8 cellular contexts compared by ENCODE assay signal in the genomic region with DNA sequence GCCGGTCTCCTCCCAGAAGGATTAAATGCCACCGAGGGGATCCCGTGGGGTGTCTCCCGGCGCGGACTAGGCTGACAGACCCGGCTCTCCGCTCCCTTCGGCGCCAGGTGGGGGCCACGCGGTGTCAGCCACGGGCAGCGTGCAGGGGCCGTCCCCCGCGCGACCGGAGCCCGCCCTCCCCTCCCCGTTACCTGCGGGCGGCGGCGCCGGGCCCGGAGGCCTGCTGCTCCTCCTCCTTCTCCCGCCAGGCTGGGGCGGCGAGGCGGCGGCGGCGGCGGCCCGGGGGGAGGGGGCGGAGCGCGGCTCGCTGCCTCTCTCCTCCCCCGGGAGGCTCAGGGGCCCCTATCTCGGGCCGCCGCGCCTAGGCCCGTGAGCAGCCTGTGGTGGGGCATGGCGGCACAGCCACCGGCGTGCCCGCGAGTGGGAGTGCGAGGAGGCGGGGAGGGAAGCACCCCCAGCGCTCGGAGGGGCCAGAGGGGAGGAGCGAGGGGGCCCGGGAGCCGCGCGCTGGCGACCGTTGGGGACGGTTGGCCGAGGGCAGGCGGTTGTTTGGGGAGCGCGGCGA. TPM values are rescaled to one million over a fixed set of nuclear protein-coding genes. Genes with fewer than 3 reads are reported as not detected.
DNase-seq lines count a peak whose midpoint lies in the region; ATAC-seq and TF ChIP-seq lines count a peak whose summit lies in the region.

No MANE protein-coding gene starts in this region.

- DNase-seq in Ammon's horn (ENCODE audit: low spot score) (peak; percentile 58), fibroblast of peridontal ligament (ENCODE audit: extremely low read depth) (peak; percentile 4), nephron progenitor cell (peak; percentile 76), stomach (peak; percentile 74)
- DNase-seq in activated T-helper 1 cell treated with anti-CD3 and anti-CD28 coated beads, Interleukin-12 subunit alpha, Interleukin-12 subunit beta, Interleukin-2, Interleukin-4 antibody, amounts not matched to agents 30 ng/mL and 10 ng/mL and 1 ng/mL, durations not matched to agents 14 hours and 24 hours and 36 hours (ENCODE audit: low spot score): peak; percentile 63

- TF ChIP-seq POLR2A in stomach (IDR thresholded peaks at IDR 0.05): no peak

- no peak overlapping the region for H2AFZ ChIP-seq in OCI-LY1 (ENCODE audit: low read length)

- peaks cover 47% of the 10 kb centered on the region for H3K4me1 Mint-ChIP-seq in activated T-helper 1 cell treated with anti-CD3 and anti-CD28 coated beads, Interleukin-12 subunit alpha, Interleukin-12 subunit beta, Interleukin-2, Interleukin-4 antibody, amounts not matched to agents 30 ng/mL and 10 ng/mL and 1 ng/mL, durations not matched to agents 14 hours and 24 hours and 36 hours (ENCODE audit: low read depth)
- peaks cover 45% of the 10 kb centered on the region for H3K4me1 Mint-ChIP-seq in nephron progenitor cell

- intact Hi-C loops in activated T-helper 1 cell treated with anti-CD3 and anti-CD28 coated beads, Interleukin-12 subunit alpha, Interleukin-12 subunit beta, Interleukin-2, Interleukin-4 antibody, amounts not matched to agents 30 ng/mL and 10 ng/mL and 1 ng/mL, durations not matched to agents 14 hours and 24 hours and 36 hours (cut with micrococcal nuclease): loop anchor here (1.0 to 10.0 kb wide), 7 partner anchors 37 to 602 kb away; a partner anchor contains a TSS
- intact Hi-C loops in stomach (cut with DNase I; ENCODE audit: low total_unique reads): no loop called here

- no peaks in the 10 kb centered on the region for H3K27me3 ChIP-seq in OCI-LY1 (ENCODE audit: insufficient read depth, low read length)
- no peaks in the 10 kb centered on the region for H3K27me3 ChIP-seq in stomach

- H3K79me2 ChIP-seq in OCI-LY1 (ENCODE audit: insufficient read depth, low read length): peaks cover 45% of the 10 kb centered on the region

- peak overlapping the region; percentile 93 for H3K4me3 Mint-ChIP-seq in activated T-helper 1 cell treated with anti-CD3 and anti-CD28 coated beads, Interleukin-12 subunit alpha, Interleukin-12 subunit beta, Interleukin-2, Interleukin-4 antibody, amounts not matched to agents 30 ng/mL and 10 ng/mL and 1 ng/mL, durations not matched to agents 14 hours and 24 hours and 36 hours
- peak overlapping the region; percentile 92 for H3K4me3 Mint-ChIP-seq in nephron progenitor cell

- TF ChIP-seq CTCF in OCI-LY1 (IDR thresholded peaks at IDR 0.05; ENCODE audit: low read length) (no peak), nephron progenitor cell (IDR thresholded peaks at IDR 0.05) (no peak), stomach (IDR thresholded peaks at IDR 0.05) (no peak)

- H3K9me3 ChIP-seq in OCI-LY1 (ENCODE audit: low read length): no peaks in the 10 kb centered on the region
- H3K9me3 ChIP-seq in stomach: no peaks in the 10 kb centered on the region

- peaks cover 2% of the 10 kb centered on the region for H3K36me3 Mint-ChIP-seq in activated T-helper 1 cell treated with anti-CD3 and anti-CD28 coated beads, Interleukin-12 subunit alpha, Interleukin-12 subunit beta, Interleukin-2, Interleukin-4 antibody, amounts not matched to agents 30 ng/mL and 10 ng/mL and 1 ng/mL, durations not matched to agents 14 hours and 24 hours and 36 hours (ENCODE audit: low read depth)
- H3K36me3 Mint-ChIP-seq in nephron progenitor cell (ENCODE audit: low read depth): peaks cover 4% of the 10 kb centered on the region

- H3K4me1 ChIP-seq in OCI-LY1 (ENCODE audit: insufficient read depth, low read length, severe bottlenecking): peaks cover 46% of the 10 kb centered on the region
- peaks cover 15 to 51% (median 34%) of the 10 kb centered on the region in 4 donors for H3K4me1 ChIP-seq in stomach

- H3K4me2 ChIP-seq in OCI-LY1 (ENCODE audit: low read length): peak overlapping the region; percentile 71

- peak overlapping the region; percentile 95 for H3K27ac Mint-ChIP-seq in activated T-helper 1 cell treated with anti-CD3 and anti-CD28 coated beads, Interleukin-12 subunit alpha, Interleukin-12 subunit beta, Interleukin-2, Interleukin-4 antibody, amounts not matched to agents 30 ng/mL and 10 ng/mL and 1 ng/mL, durations not matched to agents 14 hours and 24 hours and 36 hours
- H3K27ac Mint-ChIP-seq in nephron progenitor cell: no peak overlapping the region

- ATAC-seq in GM18907 (IDR thresholded peaks at IDR 0.05; ENCODE audit: unreplicated experiment) (peak; percentile 53), HG03103 (IDR thresholded peaks at IDR 0.05; ENCODE audit: low read depth, unreplicated experiment) (peak; percentile 42)

- H3K27ac ChIP-seq in OCI-LY1 (ENCODE audit: low read depth, low read length, poor library complexity, severe bottlenecking) (peak overlapping the region; percentile 58), stomach (peak overlapping the region; percentile 94 to 99 (median 97))

- TF ChIP-seq EP300 in stomach (IDR thresholded peaks at IDR 0.05): no peak

- no peaks in the 10 kb centered on the region for H3F3A ChIP-seq in OCI-LY1 (ENCODE audit: insufficient read depth, low read length)

- H4K20me1 ChIP-seq in OCI-LY1 (ENCODE audit: insufficient read depth, low read length): no peaks in the 10 kb centered on the region

- H3K36me3 ChIP-seq in OCI-LY1 (ENCODE audit: insufficient read depth, low read length) (no peaks in the 10 kb centered on the region; the same call in 1 of the 2 replicates), stomach (no peaks in the 10 kb centered on the region)

- no peaks in the 10 kb centered on the region for H3K9me2 ChIP-seq in OCI-LY1 (ENCODE audit: low read depth, low read length)

- no peaks in the 10 kb centered on the region for H3K9me3 Mint-ChIP-seq in activated T-helper 1 cell treated with anti-CD3 and anti-CD28 coated beads, Interleukin-12 subunit alpha, Interleukin-12 subunit beta, Interleukin-2, Interleukin-4 antibody, amounts not matched to agents 30 ng/mL and 10 ng/mL and 1 ng/mL, durations not matched to agents 14 hours and 24 hours and 36 hours
- peaks cover 3% of the 10 kb centered on the region for H3K9me3 Mint-ChIP-seq in nephron progenitor cell

- H3K27me3 Mint-ChIP-seq in activated T-helper 1 cell treated with anti-CD3 and anti-CD28 coated beads, Interleukin-12 subunit alpha, Interleukin-12 subunit beta, Interleukin-2, Interleukin-4 antibody, amounts not matched to agents 30 ng/mL and 10 ng/mL and 1 ng/mL, durations not matched to agents 14 hours and 24 hours and 36 hours (ENCODE audit: insufficient read depth): peaks cover 3% of the 10 kb centered on the region
- H3K27me3 Mint-ChIP-seq in nephron progenitor cell (ENCODE audit: low read depth, poor library complexity): no peaks in the 10 kb centered on the region

- 0 to 2% (median 0%) methylated on average over 18 to 62 of the region's 68 CpGs for WGBS in stomach, 5 donors

- H3K4me3 ChIP-seq in OCI-LY1 (ENCODE audit: low read depth, low read length, poor library complexity, severe bottlenecking) (peak overlapping the region; percentile 72), stomach (peak overlapping the region; percentile 70 to 86 (median 76))

- H3K9ac ChIP-seq in OCI-LY1 (ENCODE audit: low read length): peak overlapping the region; percentile 69

RNA-seq across cellular contexts. Expression of a gene that starts 0.5 kb away (rescaled TPM):
- total RNA-seq in activated T-helper 1 cell treated with anti-CD3 and anti-CD28 coated beads, Interleukin-12 subunit alpha, Interleukin-12 subunit beta, Interleukin-2, Interleukin-4 antibody, amounts not matched to agents 30 ng/mL and 10 ng/mL and 1 ng/mL, durations not matched to agents 14 hours and 24 hours and 36 hours: 32.9 and 33.0 TPM in 2 replicates
- total RNA-seq in stomach: 100 to 1,000 TPM in 1 of 5 donors, 10 to 100 TPM in 4; 24.6 to 123 (median 72.8) TPM
- 10 to 100 TPM in 2 of 3 donors, 1 to 10 TPM in 1; 8.4 to 13.6 (median 10.9) TPM for polyA plus RNA-seq in stomach

Comparison
In these comparisons a context has a peak if more than half of its experiments do, and no peak if none do; other contexts are left out.
1. Peak in every context shown above with its lines: DNase-seq, ATAC-seq, H3K4me3 ChIP-seq and H3K27ac ChIP-seq.
2. DNase-seq: peak in every context shown above with its lines; median percentile 76 in nephron progenitor cell; 74 in stomach; 63 in activated T-helper 1 cell treated with anti-CD3 and anti-CD28 coated beads, Interleukin-12 subunit alpha, Interleukin-12 subunit beta, Interleukin-2, Interleukin-4 antibody, amounts not matched to agents 30 ng/mL and 10 ng/mL and 1 ng/mL, durations not matched to agents 14 hours and 24 hours and 36 hours; 58 in Ammon's horn; 4 in fibroblast of peridontal ligament.